ENCODE assay signal across 6 cellular contexts in the genomic region with DNA sequence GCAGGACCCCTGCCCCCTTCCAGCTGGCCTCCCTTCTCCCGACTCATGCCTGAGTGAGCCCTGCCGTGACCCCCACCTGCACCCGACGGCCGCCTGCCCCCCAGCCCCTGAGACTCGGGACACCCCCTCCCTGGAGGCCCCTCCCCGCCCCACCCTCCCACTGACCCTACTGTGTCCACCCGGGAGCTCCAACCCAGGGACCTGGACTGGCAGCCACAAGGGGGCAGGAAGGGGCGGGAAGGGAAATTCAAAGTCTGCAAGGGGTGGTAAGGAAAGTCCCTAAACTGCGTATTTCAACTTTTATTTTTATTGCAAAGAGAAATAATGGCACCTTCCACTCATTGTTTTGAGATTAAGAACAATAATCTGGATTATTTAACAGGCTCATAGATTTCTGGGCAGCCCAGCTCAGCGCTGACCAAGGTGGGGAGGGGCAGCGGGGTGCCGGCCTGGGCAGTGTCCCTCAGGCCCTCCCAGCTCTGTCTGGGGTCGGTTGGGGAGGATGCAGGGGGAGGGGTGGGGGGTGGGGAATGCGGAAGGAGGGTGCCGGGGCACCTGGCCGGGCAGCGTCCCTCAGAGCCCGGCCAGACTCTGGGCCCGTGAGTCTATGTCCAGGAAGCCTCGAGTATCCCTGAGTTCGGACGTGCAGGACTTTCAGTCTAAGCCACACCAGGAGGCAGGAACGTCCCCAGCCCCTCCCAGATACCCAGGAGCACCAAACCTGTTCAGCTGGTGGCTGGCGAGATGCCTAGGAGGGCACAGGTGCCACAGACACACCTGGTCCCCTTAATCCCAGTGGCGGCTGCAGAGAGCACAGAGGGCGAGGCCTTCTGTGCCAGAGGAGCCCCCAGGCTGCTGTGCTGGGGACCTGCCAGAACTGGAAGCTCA. TPM values are rescaled to one million over a fixed set of nuclear protein-coding genes. Genes with fewer than 3 reads are reported as not detected.
DNase-seq lines count a peak whose midpoint lies in the region; ATAC-seq and TF ChIP-seq lines count a peak whose summit lies in the region.

No MANE protein-coding gene starts in this region.

- peak overlapping the region; percentile 60 for H3K4me3 ChIP-seq in lower lobe of right lung

- DNase-seq in SIG-M5 treated with dmso at 0.1 percent for 504 hours (lab: John Stamatoyannopoulos, UW; ENCODE audit: unreplicated experiment) (peak; percentile 69), SIG-M5 (lab: John Stamatoyannopoulos, UW) (no peak), lower lobe of right lung (peak; percentile 86)
- DNase-seq in activated CD4-positive, alpha-beta T cell treated with anti-CD3 and anti-CD28 coated beads, Interleukin-2, amount 50 U/mL, for 1 hour = peak; percentile 40

- intact Hi-C loops in lower lobe of right lung (cut with DNase I) = no loop called here

- TF ChIP-seq CTCF in lower lobe of right lung (IDR thresholded peaks at IDR 0.05) = peak; percentile 36

- H3K27me3 ChIP-seq in lower lobe of right lung (ENCODE audit: low read depth) = peaks cover 6% of the 10 kb centered on the region

- ATAC-seq in lower lobe of right lung (peak; percentile 35 to 36), GM18867 (IDR thresholded peaks at IDR 0.05; ENCODE audit: unreplicated experiment) (no peak), GM18907 (IDR thresholded peaks at IDR 0.05; ENCODE audit: unreplicated experiment) (no peak)

- H3K4me1 ChIP-seq in lower lobe of right lung = peaks cover 45% of the 10 kb centered on the region

- H3K27ac ChIP-seq in lower lobe of right lung = peak overlapping the region; percentile 88

- H3K36me3 ChIP-seq in lower lobe of right lung = no peaks in the 10 kb centered on the region

- H3K9me3 ChIP-seq in lower lobe of right lung = no peaks in the 10 kb centered on the region

RNA-seq across cellular contexts. Expression of a gene that starts 1.3 kb away (rescaled TPM):
- total RNA-seq in lower lobe of right lung = 4.2 TPM

RNA-seq across cellular contexts. Expression of a gene that starts 9.1 kb away (rescaled TPM):
- total RNA-seq in lower lobe of right lung = not detected

RNA-seq across cellular contexts. Expression of a gene that starts 15.5 kb away (rescaled TPM):
- 1.3 TPM for total RNA-seq in lower lobe of right lung

RNA-seq across cellular contexts. Expression of a gene that starts 17.9 kb away (rescaled TPM):
- 305 TPM for total RNA-seq in lower lobe of right lung

RNA-seq across cellular contexts. Expression of a gene that starts 35.6 kb away (rescaled TPM):
- 59.6 TPM for total RNA-seq in lower lobe of right lung

Comparison
In these comparisons a context has a peak if more than half of its experiments do, and no peak if none do; other contexts are left out.
1. ATAC-seq: peak in lower lobe of right lung (2 of 2); none in GM18867 (single experiment) and GM18907 (single experiment).